In the genomic region with DNA sequence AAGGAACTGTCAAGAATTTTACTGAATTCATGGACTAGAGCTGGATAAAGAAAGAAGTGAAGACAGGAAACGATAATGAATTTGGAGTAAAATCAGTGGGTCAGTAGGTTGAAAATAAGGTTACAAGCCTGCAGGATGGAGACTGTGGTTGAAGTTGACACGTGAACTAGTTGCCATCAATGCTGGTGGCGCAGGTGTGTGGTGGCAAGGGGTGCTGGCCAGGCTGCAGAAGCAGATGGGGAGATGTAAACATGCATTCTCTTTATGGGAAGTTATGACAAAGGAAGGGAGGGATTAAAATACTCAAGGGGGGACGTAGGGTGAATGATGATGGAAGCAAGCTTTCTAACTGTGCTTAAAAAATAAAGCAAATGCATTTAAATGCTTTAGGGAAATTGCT, we compare ENCODE assay signal across 23 cellular contexts.
"Had no signal": no experiment of that assay in that cellular context is flagged by ENCODE, and none has a peak within 500 bp of the region (broad histone marks: within the 10 kb centered on the region; RNA-seq: fewer than 3 reads in every experiment).

No MANE protein-coding gene starts in this region.

- H3K4me1 ChIP-seq: colonic mucosa had no signal

- H3K27me3 ChIP-seq: colonic mucosa, dorsolateral prefrontal cortex, gastrocnemius medialis, gastroesophageal sphincter had no signal

- H3K27ac ChIP-seq: colonic mucosa, coronary artery, dorsolateral prefrontal cortex, epithelial cell of prostate, esophagus squamous epithelium, foreskin keratinocyte, gastrocnemius medialis, gastroesophageal sphincter, heart left ventricle, heart right ventricle had no signal

- H3K36me3 ChIP-seq: colonic mucosa, esophagus squamous epithelium, gastrocnemius medialis, gastroesophageal sphincter, heart left ventricle, heart right ventricle had no signal

- H3K4me3 Mint-ChIP-seq: dendritic cell treated with granulocyte-macrophage colony-stimulating factor and Interleukin-4, amounts not matched to agents 40 ng/mL and 50 ng/mL, for 4 days; effector memory CD8-positive, alpha-beta T cell; endodermal cell had no signal

- H3K9me3 ChIP-seq: colonic mucosa, esophagus squamous epithelium, gastrocnemius medialis, gastroesophageal sphincter, heart left ventricle, heart right ventricle had no signal

- H3K27ac Mint-ChIP-seq: dendritic cell treated with granulocyte-macrophage colony-stimulating factor and Interleukin-4, amounts not matched to agents 40 ng/mL and 50 ng/mL, for 4 days; effector memory CD8-positive, alpha-beta T cell; endodermal cell had no signal

- DNase-seq: colonic mucosa; cortex of kidney; dorsolateral prefrontal cortex; effector CD4-positive, alpha-beta T cell; effector CD8-positive, alpha-beta T cell; effector memory CD4-positive, alpha-beta T cell; effector memory CD8-positive, alpha-beta T cell; endodermal cell; erythroblast; esophagus squamous epithelium; foreskin fibroblast; foreskin keratinocyte; foreskin melanocyte; gastrocnemius medialis; glutamatergic neuron; head of caudate nucleus; heart left ventricle; heart right ventricle had no signal

- H3K9me3 Mint-ChIP-seq: dendritic cell treated with granulocyte-macrophage colony-stimulating factor and Interleukin-4, amounts not matched to agents 40 ng/mL and 50 ng/mL, for 4 days; effector memory CD8-positive, alpha-beta T cell; endodermal cell had no signal

- ATAC-seq: effector memory CD8-positive, alpha-beta T cell; esophagus mucosa; foreskin keratinocyte; gastrocnemius medialis; gastroesophageal sphincter; heart left ventricle; heart right ventricle had no signal

- H3K4me3 ChIP-seq: colonic mucosa, coronary artery, dorsolateral prefrontal cortex, esophagus squamous epithelium, gastrocnemius medialis, gastroesophageal sphincter, heart left ventricle, heart right ventricle had no signal
